Comparison of ENCODE assay signal across 17 cellular contexts in the genomic region with DNA sequence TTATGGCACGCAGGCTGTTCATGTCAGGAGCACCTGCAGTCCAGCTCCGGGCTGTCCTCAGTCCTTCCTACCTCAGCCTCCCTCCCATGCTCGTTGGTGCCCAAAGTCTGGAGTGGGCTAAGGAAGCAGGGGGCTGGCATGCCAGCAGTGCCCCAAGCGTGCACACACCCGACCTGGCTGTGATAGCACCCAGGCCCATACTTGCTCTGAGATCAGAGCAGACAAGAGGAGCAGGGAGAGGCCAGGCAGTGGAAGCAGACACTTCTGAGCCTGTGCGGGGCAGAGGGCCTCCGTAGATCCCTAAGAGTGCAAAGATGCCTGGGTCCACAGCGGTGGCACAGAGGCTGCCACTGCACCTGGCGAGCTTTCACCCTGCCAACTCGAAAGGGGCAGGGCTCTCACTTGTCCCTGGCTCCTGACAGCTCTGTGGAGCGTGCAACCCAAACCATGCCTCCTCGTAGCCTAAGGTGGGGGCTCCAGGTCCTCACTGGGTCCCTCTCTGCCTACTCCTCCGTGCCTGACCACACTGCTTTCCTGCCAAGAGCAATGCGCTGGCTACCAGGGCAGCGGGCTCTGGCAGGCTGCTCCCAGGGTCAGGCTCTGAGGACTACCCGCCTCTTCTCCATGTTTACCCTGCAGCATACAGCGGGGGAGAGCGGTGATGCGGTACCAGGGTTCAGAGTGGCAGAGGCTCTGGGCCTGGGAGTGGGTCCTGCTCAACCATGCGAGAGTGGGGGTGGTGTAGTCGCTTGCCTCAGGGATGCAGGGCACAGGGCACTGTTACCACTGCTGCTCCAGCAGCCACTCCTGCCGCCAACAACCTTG.
"Had no signal": no experiment of that assay in that cellular context is flagged by ENCODE, and none has a peak within 500 bp of the region (broad histone marks: within the 10 kb centered on the region; RNA-seq: fewer than 3 reads in every experiment).

No MANE protein-coding gene starts in this region.

- H3K79me2 ChIP-seq: hepatocyte, parathyroid adenoma had no signal

- H3K36me3 ChIP-seq: neutrophil had no signal

- H3K27me3 Mint-ChIP-seq: memory B cell had no signal

- H3K27ac Mint-ChIP-seq: activated T-helper 1 cell treated with anti-CD3 and anti-CD28 coated beads, Interleukin-12 subunit alpha, Interleukin-12 subunit beta, Interleukin-2, Interleukin-4 antibody, amounts not matched to agents 30 ng/mL and 10 ng/mL and 1 ng/mL, durations not matched to agents 14 hours and 24 hours and 36 hours; endodermal cell; memory B cell; naive thymus-derived CD4-positive, alpha-beta T cell; stimulated activated naive CD8-positive, alpha-beta T cell treated with anti-CD3 and anti-CD28 coated beads, Interleukin-15, Interleukin-2, amounts not matched to agents 100 ng/mL and 50 ng/mL, for 24 hours had no signal

- H3K27me3 ChIP-seq: hepatocyte, neutrophil had no signal

- H3K4me3 ChIP-seq: hepatocyte, mucosa of descending colon had no signal

- ATAC-seq: left ventricle myocardium superior; mucosa of descending colon; naive thymus-derived CD4-positive, alpha-beta T cell had no signal

- H3K27ac ChIP-seq: hepatocyte, neutrophil, parathyroid adenoma had no signal

- H3K4me1 ChIP-seq: parathyroid adenoma had no signal

- H3K4me3 Mint-ChIP-seq: activated T-helper 1 cell treated with anti-CD3 and anti-CD28 coated beads, Interleukin-12 subunit alpha, Interleukin-12 subunit beta, Interleukin-2, Interleukin-4 antibody, amounts not matched to agents 30 ng/mL and 10 ng/mL and 1 ng/mL, durations not matched to agents 14 hours and 24 hours and 36 hours; endodermal cell; memory B cell; naive thymus-derived CD4-positive, alpha-beta T cell; stimulated activated naive CD8-positive, alpha-beta T cell treated with anti-CD3 and anti-CD28 coated beads, Interleukin-15, Interleukin-2, amounts not matched to agents 100 ng/mL and 50 ng/mL, for 24 hours had no signal

- H3K36me3 Mint-ChIP-seq: memory B cell had no signal

- H3K9me3 Mint-ChIP-seq: activated T-helper 1 cell treated with anti-CD3 and anti-CD28 coated beads, Interleukin-12 subunit alpha, Interleukin-12 subunit beta, Interleukin-2, Interleukin-4 antibody, amounts not matched to agents 30 ng/mL and 10 ng/mL and 1 ng/mL, durations not matched to agents 14 hours and 24 hours and 36 hours had no signal

- H3K4me1 Mint-ChIP-seq: memory B cell; naive thymus-derived CD4-positive, alpha-beta T cell had no signal

- H3K9me3 ChIP-seq: mucosa of descending colon, neutrophil had no signal

- H2AFZ ChIP-seq: hepatocyte, parathyroid adenoma had no signal

- DNase-seq: activated CD4-positive, CD25-positive, alpha-beta regulatory T cell treated with anti-CD3 and anti-CD28 coated beads, Interleukin-2, amount 50 U/mL, for 72 hours; dermis blood vessel endothelial cell; endodermal cell; erythroblast; left ventricle myocardium superior; naive thymus-derived CD4-positive, alpha-beta T cell; small intestine; stimulated activated CD4-positive, alpha-beta T cell treated with anti-CD3 and anti-CD28 coated beads, Interleukin-4, amount 100 ng/mL, for 24 hours; T-helper 1 cell; T1000 had no signal
